Comparison of ENCODE assay signal across 26 cellular contexts in genomic region chr9:135948446-135948845, GRCh38. TPM values are rescaled to one million over a fixed set of nuclear protein-coding genes. Genes with fewer than 3 reads are reported as not detected.
DNase-seq lines count a peak whose midpoint lies in the region; ATAC-seq, FAIRE-seq and TF ChIP-seq lines count a peak whose summit lies in the region.
"Had no signal": no experiment of that assay in that cellular context is flagged by ENCODE, and none has a peak within 500 bp of the region (broad histone marks: within the 10 kb centered on the region; RNA-seq: fewer than 3 reads in every experiment).

No MANE protein-coding gene starts in this region.

- no peak for TF ChIP-seq RAD21 in K562 (CRISPR knock-in tag; conservative IDR thresholded peaks at IDR 0.05 in 1 of 2, IDR thresholded peaks at IDR 0.05 in 1 of 2)

- no peak overlapping the region for H2BK5ac ChIP-seq in neuronal stem cell (ENCODE audit: low read length)

- H3K4me3 ChIP-seq in K562, result no peak overlapping the region
- H3K4me3 ChIP-seq in neuronal stem cell (ENCODE audit: low read length in 2 of 2), result no peak overlapping the region
- H3K4me3 ChIP-seq in skin epidermis, result no peak overlapping the region
- H3K4me3 ChIP-seq: GM12878, SK-N-MC had no signal

- TF ChIP-seq POLR2A in K562 (conservative IDR thresholded peaks at IDR 0.05), result no peak

- H3K36me3 ChIP-seq in K562 (ENCODE audit: control insufficient read depth, insufficient read depth, low read length), result peaks cover 93% of the 10 kb centered on the region
- H3K36me3 ChIP-seq in neuronal stem cell (replicated peaks in 1 of 2; ENCODE audit: control insufficient read depth in 2 of 2, insufficient read depth in 2 of 2, low read length in 2 of 2), result peaks cover 38 to 87% of the 10 kb centered on the region in 2 donors

- H3K9me1 ChIP-seq in K562 (ENCODE audit: control insufficient read depth, insufficient read depth, low read length), result no peaks in the 10 kb centered on the region

- H4K20me1 ChIP-seq in K562 (replicated peaks; ENCODE audit: control insufficient read depth, insufficient read depth, low read length), result peaks cover 34% of the 10 kb centered on the region; the same call in 1 of the 2 replicates

- H2AFZ ChIP-seq in K562 (ENCODE audit: low read depth, low read length) (no peak overlapping the region), neuronal stem cell (ENCODE audit: low read length) (no peak overlapping the region)

- no peak overlapping the region for H3K4me2 ChIP-seq in K562 (ENCODE audit: insufficient read depth, low read length)
- no peak overlapping the region for H3K4me2 ChIP-seq in neuronal stem cell (ENCODE audit: insufficient read depth, low read length, poor library complexity, severe bottlenecking)

- no peaks in the 10 kb centered on the region for H3K27me3 ChIP-seq in K562 (ENCODE audit: control insufficient read depth in 2 of 2, insufficient read depth in 2 of 2, low read length in 2 of 2)
- H3K27me3 ChIP-seq in neuronal stem cell (ENCODE audit: control insufficient read depth in 3 of 3, insufficient read depth in 3 of 3, low read depth in 1 of 3, low read length in 3 of 3), result no peaks in the 10 kb centered on the region
- H3K27me3 ChIP-seq: BE2C had no signal

- intact Hi-C loops in K562 (cut with micrococcal nuclease) (no loop called here), posterior vena cava (cut with DNase I) (no loop called here)

- no peak for ATAC-seq in K562
- ATAC-seq: GM12878, HepG2, Panc1 had no signal

- no peaks in the 10 kb centered on the region for H3K9me3 ChIP-seq in K562 (replicated peaks; ENCODE audit: control insufficient read depth, insufficient read depth, low read depth, low read length)
- H3K9me3 ChIP-seq in neuronal stem cell (replicated peaks in 1 of 2; ENCODE audit: control insufficient read depth in 2 of 2, insufficient read depth in 1 of 2, low read depth in 1 of 2, low read length in 2 of 2), result no peaks in the 10 kb centered on the region
- H3K9me3 ChIP-seq: BE2C had no signal

- H3K79me1 ChIP-seq in neuronal stem cell (ENCODE audit: low read depth, low read length), result peaks cover 6% of the 10 kb centered on the region

- no peak overlapping the region for H2AK5ac ChIP-seq in neuronal stem cell (ENCODE audit: low read depth, low read length)

- H3K14ac ChIP-seq in neuronal stem cell (ENCODE audit: low read length), result no peak overlapping the region

- no peak for TF ChIP-seq EP300 in K562 (IDR thresholded peaks at IDR 0.05; ENCODE audit: low read length)

- no peak overlapping the region for H3K4ac ChIP-seq in neuronal stem cell (ENCODE audit: low read length)

- H3K4me1 ChIP-seq in K562 (replicated peaks in 1 of 2; ENCODE audit: control insufficient read depth in 2 of 2, insufficient read depth in 2 of 2, low read length in 2 of 2) (peaks cover 47 to 79% of the 10 kb centered on the region in 2 experiments), neuronal stem cell (ENCODE audit: control insufficient read depth in 2 of 2, insufficient read depth in 1 of 2, low read depth in 1 of 2, low read length in 2 of 2) (peaks cover 5 to 8% of the 10 kb centered on the region in 2 donors)

- H4K91ac ChIP-seq in neuronal stem cell (ENCODE audit: low read depth, low read length, poor library complexity), result no peak overlapping the region

- TF ChIP-seq CTCF in RWPE1 (conservative IDR thresholded peaks at IDR 0.05; ENCODE audit: low read depth), result no peak
- TF ChIP-seq CTCF in K562 (IDR thresholded peaks at IDR 0.05 in 2 of 3, conservative IDR thresholded peaks at IDR 0.05 in 1 of 3; ENCODE audit: insufficient read depth in 2 of 3, low read depth in 1 of 3, low read length in 3 of 3), result no peak

- no peak overlapping the region for H2BK15ac ChIP-seq in neuronal stem cell (ENCODE audit: low read length)

- H2BK12ac ChIP-seq in neuronal stem cell (ENCODE audit: low read length), result no peak overlapping the region

- DNase-seq in RWPE1 (ENCODE audit: low spot score) (no peak), K562 (ENCODE audit: extremely low read depth in 1 of 4, low spot score in 3 of 4) (no peak), neuronal stem cell (ENCODE audit: low spot score) (no peak), SK-N-DZ (ENCODE audit: low spot score) (no peak), NCI-H2081 treated with DMSO at 0.1 percent for 48 hours (lab: John Stamatoyannopoulos, UW) (no peak), posterior vena cava (ENCODE audit: low spot score) (no peak)
- no peak for DNase-seq in activated naive CD4-positive, alpha-beta T cell treated with anti-CD3 and anti-CD28 coated beads, Interleukin-2, amount 50 U/mL, for 16 hours
- DNase-seq: BE2C; CD4-positive, CD25-positive, alpha-beta regulatory T cell; DND-41; H7; KBM-7; NCI-H1092; NCI-H1436; NCI-H187 treated with DMSO at 0.1 percent for 48 hours; NCI-H345; NCI-H524; NCI-H774; NK-92 treated with Interleukin-12 subunit alpha and Interleukin-12 subunit beta, amount 100 ng/mL, for 24 hours; SHP77 had no signal

- 91% methylated on average over 11 of the region's 11 CpGs for WGBS in K562 (ENCODE audit: insufficient coverage, low coverage, missing lambda C conversion rate)
- no CpG with 5 or more reads among the region's 11 CpGs for WGBS in neuronal stem cell (ENCODE audit: extremely low coverage in 2 of 2, insufficient read length in 2 of 2, insufficient replicate concordance in 1 of 2), 2 donors

- peak overlapping the region; percentile 17 for H3K18ac ChIP-seq in neuronal stem cell (ENCODE audit: low read length)

- no peak overlapping the region for H4K8ac ChIP-seq in neuronal stem cell (ENCODE audit: low read depth, low read length)

- POLR2A ChIA-PET in RWPE1 (lab: Yijun Ruan, JAX; ENCODE audit: low non-redundant PET) (no interaction called here), K562 (lab: Yijun Ruan, JAX) (interaction anchor here (0.7 kb wide), 1 partner anchor 16 kb away, joined by 3 read pairs; no protein-coding TSS in a partner anchor)

- H3K27ac ChIP-seq in RWPE1, result peak overlapping the region; percentile 98
- peak overlapping the region; percentile 91; the same call in 2 of the 3 replicates for H3K27ac ChIP-seq in K562 (ENCODE audit: extremely low read depth, low read depth, low read length)
- H3K27ac ChIP-seq in neuronal stem cell (replicated peaks; ENCODE audit: low read length), result no peak overlapping the region
- peak overlapping the region in 12 of 21 experiments; percentile 20 to 75 (median 60) for H3K27ac ChIP-seq in skin epidermis
- H3K27ac ChIP-seq: HL-60, SK-N-MC had no signal

- in situ Hi-C loops in K562 (cut with MboI), result no loop called here

- H3K79me2 ChIP-seq in K562 (ENCODE audit: control insufficient read depth, insufficient read depth, low read length), result peaks cover 94% of the 10 kb centered on the region

- no peak for FAIRE-seq in K562 (lab: Jason Lieb, UNC)
- FAIRE-seq: GM12878, HepG2 had no signal

- CTCF ChIA-PET in RWPE1 (lab: Yijun Ruan, JAX), result interaction anchor here (0.6 kb wide), 1 partner anchor 188 kb away, joined by 3 read pairs; no protein-coding TSS in a partner anchor
- CTCF ChIA-PET in K562 (lab: Yijun Ruan, JAX; ENCODE audit: low intra/inter-chr PET ratio), result no interaction called here

- no TSS peak for BruUV-seq in K562 (replicated peaks; lab: Mats Ljungman, UMichigan)

- no peak overlapping the region for H2BK120ac ChIP-seq in neuronal stem cell (ENCODE audit: low read depth, low read length)

- H3K9ac ChIP-seq in K562 (ENCODE audit: insufficient read depth in 1 of 2, low read depth in 2 of 2, low read length in 2 of 2) (peak overlapping the region; percentile 62 to 81; a peak in 2 of 4 replicates), neuronal stem cell (ENCODE audit: low read depth, low read length, poor library complexity) (peak overlapping the region; percentile 44)

- H3K23ac ChIP-seq in neuronal stem cell (ENCODE audit: low read depth, low read length, poor library complexity), result peak overlapping the region; percentile 85

RNA-seq across cellular contexts. Expression of gene UBAC1, which starts 12.7 kb away (rescaled TPM):
- 536 and 854 TPM in 2 replicates for total RNA-seq in K562 (2011; cell fraction: chromatin; rRNA removed; ENCODE audit: low replicate concordance)
- total RNA-seq in K562 (2011; cell fraction: nucleolus; rRNA removed), result 552 and 553 TPM in 2 replicates
- 447 and 492 TPM in 2 replicates for total RNA-seq in K562 (2011; cell fraction: nucleoplasm; rRNA removed)
- total RNA-seq in K562 (2014; rRNA removed) (399 and 504 TPM in 2 replicates), K562 (2014; rRNA removed; fragmentation: Illumina TruSeq; extraction: Trizol) (138 and 145 TPM in 2 replicates), K562 (2015; rRNA removed; fragmentation: Illumina TruSeq; extraction: Trizol) (166 and 171 TPM in 2 replicates), K562 (2021) (294 and 309 TPM in 2 replicates), posterior vena cava (10 to 100 TPM; 32.7 to 34.1 TPM)
- polyA plus RNA-seq in K562 (2011; rRNA removed) (385 and 395 TPM in 2 replicates), K562 (2014; fragmentation: Illumina TruSeq; extraction: Trizol) (219 and 228 TPM in 2 replicates), K562 (2014; fragmentation: Nextera tagmentation; extraction: Ambion mirVana) (100 to 1,000 TPM in 1 of 2 experiments, 10 to 100 TPM in 1; 94.0 to 117 TPM), K562 (2014; rRNA removed) (381 and 405 TPM in 2 replicates)
- 447 and 505 TPM in 2 replicates for polyA plus RNA-seq in K562 (2011; cell fraction: cytosol; rRNA removed)
- polyA plus RNA-seq in K562 (2011; cell fraction: nucleus; rRNA removed), result 838 and 845 TPM in 2 replicates
- polyA plus RNA-seq in K562 (2012), result 178 and 239 TPM in 2 replicates
- 128 and 165 TPM in 2 replicates for polyA minus RNA-seq in K562 (2011; rRNA and poly(A)+ RNA removed)
- 110 and 129 TPM in 2 replicates for polyA minus RNA-seq in K562 (2011; cell fraction: cytosol; rRNA and poly(A)+ RNA removed)
- polyA minus RNA-seq in K562 (2011; cell fraction: nucleus; rRNA and poly(A)+ RNA removed), result 120 and 171 TPM in 2 replicates
- polyA plus RNA-seq in neuronal stem cell (2013, experiment 1 of 2), result 44.5 TPM
- 42.3 TPM for polyA plus RNA-seq in neuronal stem cell (2013, experiment 2 of 2)
- polyA plus RNA-seq in SK-N-DZ (2014; cell fraction: cytosol; rRNA removed), result 63.4 and 73.0 TPM in 2 replicates
- 125 and 126 TPM in 2 replicates for polyA plus RNA-seq in SK-N-DZ (2014; cell fraction: nucleus; rRNA removed)

RNA-seq across cellular contexts. Expression of gene CAMSAP1, which starts 41.1 kb away (rescaled TPM):
- 40.9 and 68.9 TPM in 2 replicates for total RNA-seq in K562 (2011; cell fraction: chromatin; rRNA removed; ENCODE audit: low replicate concordance)
- total RNA-seq in K562 (2011; cell fraction: nucleolus; rRNA removed), result 21.5 and 22.4 TPM in 2 replicates
- 36.1 and 42.5 TPM in 2 replicates for total RNA-seq in K562 (2011; cell fraction: nucleoplasm; rRNA removed)
- total RNA-seq in K562 (2014; rRNA removed), result 18.1 and 23.4 TPM in 2 replicates
- total RNA-seq in K562 (2014; rRNA removed; fragmentation: Illumina TruSeq; extraction: Trizol), result 14.3 TPM in 2 replicates
- total RNA-seq in K562 (2015; rRNA removed; fragmentation: Illumina TruSeq; extraction: Trizol), result 13.9 and 15.7 TPM in 2 replicates
- 28.8 and 32.8 TPM in 2 replicates for total RNA-seq in K562 (2021)
- 6.3 and 6.9 TPM in 2 replicates for polyA plus RNA-seq in K562 (2011; rRNA removed)
- polyA plus RNA-seq in K562 (2011; cell fraction: cytosol; rRNA removed), result 6.3 and 8.3 TPM in 2 replicates
- polyA plus RNA-seq in K562 (2011; cell fraction: nucleus; rRNA removed), result 15.6 and 19.6 TPM in 2 replicates
- 10.6 and 11.9 TPM in 2 replicates for polyA plus RNA-seq in K562 (2012)
- 14.9 and 19.7 TPM in 2 replicates for polyA plus RNA-seq in K562 (2014; fragmentation: Illumina TruSeq; extraction: Trizol)
- 1 to 10 TPM; 1.5 to 1.6 TPM for polyA plus RNA-seq in K562 (2014; fragmentation: Nextera tagmentation; extraction: Ambion mirVana)
- polyA plus RNA-seq in K562 (2014; rRNA removed), result 10.0 and 11.3 TPM in 2 replicates
- polyA minus RNA-seq in K562 (2011; rRNA and poly(A)+ RNA removed), result 14.1 and 20.0 TPM in 2 replicates
- 42.2 and 76.3 TPM in 2 replicates for polyA minus RNA-seq in K562 (2011; cell fraction: cytosol; rRNA and poly(A)+ RNA removed)
- 11.4 and 23.5 TPM in 2 replicates for polyA minus RNA-seq in K562 (2011; cell fraction: nucleus; rRNA and poly(A)+ RNA removed)
- 30.3 TPM for polyA plus RNA-seq in neuronal stem cell (2013, experiment 1 of 2)
- polyA plus RNA-seq in neuronal stem cell (2013, experiment 2 of 2), result 27.6 TPM
- polyA plus RNA-seq in SK-N-DZ (2014; cell fraction: cytosol; rRNA removed), result 26.4 and 34.3 TPM in 2 replicates
- polyA plus RNA-seq in SK-N-DZ (2014; cell fraction: nucleus; rRNA removed), result 24.0 and 32.9 TPM in 2 replicates
- total RNA-seq in posterior vena cava, result 10 to 100 TPM; 20.8 to 24.1 TPM
